19 cellular contexts compared by ENCODE assay signal in the genomic region with DNA sequence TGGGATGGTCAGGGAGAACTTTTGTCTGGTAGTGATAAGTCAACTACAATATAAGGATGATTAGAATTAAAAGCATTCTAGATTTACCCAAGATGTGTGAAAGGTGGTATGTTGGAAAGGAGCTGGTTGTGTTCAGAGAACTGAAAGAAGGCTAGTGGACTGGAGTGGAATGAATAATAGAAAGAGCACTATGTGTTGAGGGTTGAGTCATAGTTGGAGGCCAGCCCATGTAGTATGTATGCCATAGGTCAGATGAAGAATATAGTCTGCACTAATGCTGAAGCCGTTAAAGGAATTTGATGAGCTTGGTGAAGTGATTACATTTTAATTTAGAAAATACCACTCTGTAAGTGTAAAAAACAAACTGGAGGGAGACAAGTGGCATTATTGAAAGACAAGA.
DNase-seq lines count a peak whose midpoint lies in the region; ATAC-seq and TF ChIP-seq lines count a peak whose summit lies in the region.
"Had no signal": no experiment of that assay in that cellular context is flagged by ENCODE, and none has a peak within 500 bp of the region (broad histone marks: within the 10 kb centered on the region; RNA-seq: fewer than 3 reads in every experiment).

No MANE protein-coding gene starts in this region.

- TF ChIP-seq POLR2A in transverse colon (IDR thresholded peaks at IDR 0.05), result no peak

- no peak overlapping the region for H3K27ac ChIP-seq in epithelial cell of prostate
- H3K27ac ChIP-seq in transverse colon, result no peak overlapping the region
- H3K27ac ChIP-seq: C4-2B, gastrocnemius medialis, right atrium auricular region, SJSA1, WERI-Rb-1 had no signal

- TF ChIP-seq CTCF in osteocyte (IDR thresholded peaks at IDR 0.05) (no peak), transverse colon (IDR thresholded peaks at IDR 0.05) (no peak)

- H3K9me3 Mint-ChIP-seq in osteocyte (ENCODE audit: unreplicated experiment), result no peaks in the 10 kb centered on the region
- H3K9me3 Mint-ChIP-seq: dendritic cell treated with granulocyte-macrophage colony-stimulating factor and Interleukin-4, amounts not matched to agents 40 ng/mL and 50 ng/mL, for 4 days had no signal

- H3K36me3 ChIP-seq in transverse colon, result no peaks in the 10 kb centered on the region
- H3K36me3 ChIP-seq: gastrocnemius medialis, right atrium auricular region, SJSA1, WERI-Rb-1 had no signal

- TF ChIP-seq EP300 in transverse colon (IDR thresholded peaks at IDR 0.05; ENCODE audit: low read depth), result no peak

- H3K4me3 Mint-ChIP-seq in osteocyte (ENCODE audit: unreplicated experiment), result no peak overlapping the region
- H3K4me3 Mint-ChIP-seq: activated naive CD8-positive, alpha-beta T cell; dendritic cell treated with granulocyte-macrophage colony-stimulating factor and Interleukin-4, amounts not matched to agents 40 ng/mL and 50 ng/mL, for 4 days; naive thymus-derived CD4-positive, alpha-beta T cell had no signal

- intact Hi-C loops in transverse colon (cut with DNase I; ENCODE audit: low total_unique reads), result no loop called here

- H3K36me3 Mint-ChIP-seq in osteocyte (ENCODE audit: unreplicated experiment), result no peaks in the 10 kb centered on the region
- H3K36me3 Mint-ChIP-seq: activated naive CD8-positive, alpha-beta T cell; naive thymus-derived CD4-positive, alpha-beta T cell had no signal

- no peaks in the 10 kb centered on the region for H3K9me3 ChIP-seq in transverse colon
- H3K9me3 ChIP-seq: gastrocnemius medialis, right atrium auricular region, SJSA1 had no signal

- peaks cover 41% of the 10 kb centered on the region for H3K27me3 Mint-ChIP-seq in osteocyte (ENCODE audit: unreplicated experiment)
- H3K27me3 Mint-ChIP-seq: activated naive CD8-positive, alpha-beta T cell; dendritic cell treated with granulocyte-macrophage colony-stimulating factor and Interleukin-4, amounts not matched to agents 40 ng/mL and 50 ng/mL, for 4 days; naive thymus-derived CD4-positive, alpha-beta T cell had no signal

- no peak overlapping the region for H3K4me3 ChIP-seq in transverse colon
- H3K4me3 ChIP-seq: gastrocnemius medialis, K562, right atrium auricular region, SJSA1 had no signal

- ATAC-seq in GM18867 (IDR thresholded peaks at IDR 0.05; ENCODE audit: unreplicated experiment) (peak; percentile 77), HG02610 (IDR thresholded peaks at IDR 0.05; ENCODE audit: unreplicated experiment) (peak; percentile 67), HG03432 (IDR thresholded peaks at IDR 0.05; ENCODE audit: unreplicated experiment) (peak; percentile 74)
- ATAC-seq: gastrocnemius medialis; K562; naive thymus-derived CD4-positive, alpha-beta T cell had no signal

- H3K27me3 ChIP-seq in transverse colon, result no peaks in the 10 kb centered on the region
- H3K27me3 ChIP-seq: gastrocnemius medialis, right atrium auricular region, SJSA1 had no signal

- no peaks in the 10 kb centered on the region for H3K4me1 ChIP-seq in transverse colon
- H3K4me1 ChIP-seq: gastrocnemius medialis, right atrium auricular region, SJSA1 had no signal

- H3K4me1 Mint-ChIP-seq in osteocyte (ENCODE audit: unreplicated experiment), result no peaks in the 10 kb centered on the region
- H3K4me1 Mint-ChIP-seq: naive thymus-derived CD4-positive, alpha-beta T cell had no signal

- WGBS in transverse colon (ENCODE audit: low coverage in 1 of 2), 2 donors, result 69 to 75% methylated on average over 1 of the region's 1 CpG

- in situ Hi-C loops in transverse colon (cut with MboI; ENCODE audit: low pct_ligation_motif_present in 1 of 4, low pct_unique_long_range_greater_than_20kb in 1 of 4, low sequenced_read_pairs in 3 of 4), result no loop called here

- DNase-seq in epithelial cell of prostate (ENCODE audit: low read depth, low spot score), result peak; percentile 0
- no peak for DNase-seq in osteocyte (ENCODE audit: extremely low spot score, unreplicated experiment)
- no peak for DNase-seq in activated T-cell treated with anti-CD3 and anti-CD28 coated beads for 4 hours
- DNase-seq in transverse colon, result no peak
- no peak for DNase-seq in dermis blood vessel endothelial cell
- DNase-seq: gastrocnemius medialis; kidney glomerular epithelial cell; naive thymus-derived CD4-positive, alpha-beta T cell; NCI-H1694; WERI-Rb-1 had no signal

- H3K27ac Mint-ChIP-seq in osteocyte (ENCODE audit: unreplicated experiment), result no peak overlapping the region
- H3K27ac Mint-ChIP-seq: activated naive CD8-positive, alpha-beta T cell; dendritic cell treated with granulocyte-macrophage colony-stimulating factor and Interleukin-4, amounts not matched to agents 40 ng/mL and 50 ng/mL, for 4 days; naive thymus-derived CD4-positive, alpha-beta T cell had no signal
